Comparison of ENCODE assay signal across 8 cellular contexts in genomic region chr19:13172335-13173128, GRCh38. TPM values are rescaled to one million over a fixed set of nuclear protein-coding genes. Genes with fewer than 3 reads are reported as not detected.
DNase-seq lines count a peak whose midpoint lies in the region; ATAC-seq and TF ChIP-seq lines count a peak whose summit lies in the region.

No MANE protein-coding gene starts in this region.

- H3K4me2 ChIP-seq in mammary epithelial cell (ENCODE audit: insufficient read depth, low read depth, low read length), result no peak overlapping the region

- H2AFZ ChIP-seq in mammary epithelial cell (ENCODE audit: low read depth, low read length), result peak overlapping the region; percentile 71

- peak overlapping the region; percentile 84 to 90 (median 86) for H3K4me3 Mint-ChIP-seq in CD4-positive, CD25-positive, alpha-beta regulatory T cell
- H3K4me3 Mint-ChIP-seq in WTC11, result no peak overlapping the region

- peak overlapping the region; percentile 63 for H3K4me3 ChIP-seq in CD4-positive, CD25-positive, alpha-beta regulatory T cell (ENCODE audit: low read depth, low read length)
- H3K4me3 ChIP-seq in mammary epithelial cell (replicated peaks in 1 of 3; ENCODE audit: insufficient read depth in 1 of 3, low read depth in 2 of 3, low read length in 3 of 3), result no peak overlapping the region
- H3K4me3 ChIP-seq in right lobe of liver, result no peak overlapping the region

- no peaks in the 10 kb centered on the region for H3K27me3 ChIP-seq in CD4-positive, CD25-positive, alpha-beta regulatory T cell (ENCODE audit: control insufficient read depth, insufficient read depth, low read length)
- H3K27me3 ChIP-seq in mammary epithelial cell (ENCODE audit: insufficient read depth, low read length), result no peaks in the 10 kb centered on the region
- no peaks in the 10 kb centered on the region for H3K27me3 ChIP-seq in right lobe of liver

- H3K36me3 ChIP-seq in CD4-positive, CD25-positive, alpha-beta regulatory T cell (ENCODE audit: control insufficient read depth, insufficient read depth, low read length), result no peaks in the 10 kb centered on the region
- H3K36me3 ChIP-seq in mammary epithelial cell (ENCODE audit: insufficient read depth, low read length), result no peaks in the 10 kb centered on the region
- H3K36me3 ChIP-seq in right lobe of liver, result no peaks in the 10 kb centered on the region

- no peaks in the 10 kb centered on the region for H4K20me1 ChIP-seq in mammary epithelial cell (ENCODE audit: insufficient read depth, low read length)

- CTCF ChIA-PET in WTC11 (lab: Charles Lee) (interaction anchor here (1.0 to 1.8 kb wide), 2 partner anchors 23 to 72 kb away, joined by 3 to 15 read pairs; no protein-coding TSS in a partner anchor), mammary epithelial cell (lab: Charles Lee; ENCODE audit: low non-redundant PET) (no interaction called here)

- BruUV-seq in mammary epithelial cell (replicated peaks; lab: Mats Ljungman, UMichigan), result no TSS peak

- no peak overlapping the region for H3K9ac ChIP-seq in mammary epithelial cell (ENCODE audit: insufficient read depth, low read length)

- H3K27ac ChIP-seq in CD4-positive, CD25-positive, alpha-beta regulatory T cell (ENCODE audit: insufficient read depth, low read length, poor library complexity, severe bottlenecking), result peak overlapping the region; percentile 81
- peak overlapping the region; percentile 43 for H3K27ac ChIP-seq in mammary epithelial cell (ENCODE audit: insufficient read depth, low read depth, low read length)
- peak overlapping the region in 1 of 3 donors; percentile 48 for H3K27ac ChIP-seq in right lobe of liver

- no peaks in the 10 kb centered on the region for H3K27me3 Mint-ChIP-seq in CD4-positive, CD25-positive, alpha-beta regulatory T cell
- no peaks in the 10 kb centered on the region for H3K27me3 Mint-ChIP-seq in WTC11 (ENCODE audit: low read depth)

- H3K9me3 ChIP-seq in CD4-positive, CD25-positive, alpha-beta regulatory T cell (ENCODE audit: control insufficient read depth in 2 of 2, low read length in 2 of 2), result no peaks in the 10 kb centered on the region
- H3K9me3 ChIP-seq in mammary epithelial cell (replicated peaks; ENCODE audit: insufficient read depth, low read length), result no peaks in the 10 kb centered on the region
- no peaks in the 10 kb centered on the region for H3K9me3 ChIP-seq in right lobe of liver

- no peaks in the 10 kb centered on the region for H3K79me2 ChIP-seq in mammary epithelial cell (ENCODE audit: insufficient read depth, low read length)

- peak overlapping the region; percentile 97 to 100 (median 98) for H3K27ac Mint-ChIP-seq in CD4-positive, CD25-positive, alpha-beta regulatory T cell
- H3K27ac Mint-ChIP-seq in WTC11, result peak overlapping the region; percentile 65; the same call in 1 of the 2 replicates

- no peaks in the 10 kb centered on the region for H3K36me3 Mint-ChIP-seq in CD4-positive, CD25-positive, alpha-beta regulatory T cell
- peaks cover 4% of the 10 kb centered on the region for H3K36me3 Mint-ChIP-seq in WTC11

- intact Hi-C loops in mammary epithelial cell (cut with micrococcal nuclease) (no loop called here), right lobe of liver (cut with DNase I) (no loop called here)

- dilution Hi-C loops in mammary epithelial cell (cut with HindIII; ENCODE audit: low sequenced_read_pairs), result no loop called here

- 75% methylated on average over 14 of the region's 19 CpGs for WGBS in mammary epithelial cell (ENCODE audit: low coverage, missing lambda C conversion rate)
- WGBS in right lobe of liver (ENCODE audit: insufficient coverage, low coverage, low lambda C conversion rate, missing lambda C conversion rate), result 60% methylated on average over 7 of the region's 19 CpGs

- ATAC-seq in CD4-positive, CD25-positive, alpha-beta regulatory T cell (ENCODE audit: low read depth in 2 of 2), result peak; percentile 10 to 14
- ATAC-seq in WTC11 (no peak), right lobe of liver (peak in 2 of 4 donors; percentile 29 to 39), HG03442 (IDR thresholded peaks at IDR 0.05; ENCODE audit: unreplicated experiment) (no peak)

- peak; percentile 50 to 62 (median 58) for DNase-seq in CD4-positive, CD25-positive, alpha-beta regulatory T cell
- DNase-seq in Kasumi-1 (lab: John Stamatoyannopoulos, UW), result peak; percentile 22 to 33
- DNase-seq in WTC11 (ENCODE audit: low spot score), result no peak
- DNase-seq in mammary epithelial cell, result peak; percentile 72
- peak; percentile 68 to 86 (median 70) for DNase-seq in right lobe of liver
- DNase-seq in stimulated activated CD8-positive, alpha-beta memory T cell treated with anti-CD3 and anti-CD28 coated beads, Interleukin-12 subunit alpha, Interleukin-12 subunit beta, amount 100 ng/mL, for 1 hour (ENCODE audit: low read depth), result peak; percentile 74
- DNase-seq in occipital lobe (lab: John Stamatoyannopoulos, UW), result no peak

- H3K4me1 ChIP-seq in CD4-positive, CD25-positive, alpha-beta regulatory T cell (ENCODE audit: control insufficient read depth, insufficient read depth, low read length, poor library complexity, severe bottlenecking), result peaks cover 67% of the 10 kb centered on the region
- H3K4me1 ChIP-seq in mammary epithelial cell (ENCODE audit: insufficient read depth, low read length), result peaks cover 34% of the 10 kb centered on the region
- peaks cover 0 to 6% (median 2%) of the 10 kb centered on the region in 4 donors for H3K4me1 ChIP-seq in right lobe of liver

- in situ Hi-C loops in mammary epithelial cell (cut with MboI; ENCODE audit: low sequenced_read_pairs in 2 of 2), result no loop called here

- TF ChIP-seq CTCF in WTC11 (IDR thresholded peaks at IDR 0.05) (no peak), mammary epithelial cell (conservative IDR thresholded peaks at IDR 0.05 in 1 of 2, IDR thresholded peaks at IDR 0.05 in 1 of 2; ENCODE audit: extremely low read depth in 1 of 2, insufficient read depth in 1 of 2, low read depth in 1 of 2, low read length in 2 of 2) (no peak), right lobe of liver (IDR thresholded peaks at IDR 0.05) (no peak)

- POLR2A ChIA-PET in WTC11 (lab: Charles Lee), result no interaction called here

- no peaks in the 10 kb centered on the region for H3K9me3 Mint-ChIP-seq in CD4-positive, CD25-positive, alpha-beta regulatory T cell
- no peaks in the 10 kb centered on the region for H3K9me3 Mint-ChIP-seq in WTC11

- TF ChIP-seq POLR2A in right lobe of liver (IDR thresholded peaks at IDR 0.05), result no peak

- H3K4me1 Mint-ChIP-seq in CD4-positive, CD25-positive, alpha-beta regulatory T cell, result peaks cover 10 to 75% (median 35%) of the 10 kb centered on the region in 4 donors
- H3K4me1 Mint-ChIP-seq in WTC11, result peaks cover 37% of the 10 kb centered on the region

TF ChIP-seq in WTC11, 78 proteins besides CTCF, POLR2A, EP300 and RAD21 (continues in another document):
- TF ChIP-seq ATF3 (CRISPR knock-in tag; conservative IDR thresholded peaks at IDR 0.05), result no peak

RNA-seq across cellular contexts. Expression of gene IER2, which starts 22.3 kb away (rescaled TPM):
- 478 TPM for total RNA-seq in CD4-positive, CD25-positive, alpha-beta regulatory T cell
- 100 to 1,000 TPM; 144 to 234 (median 197) TPM for polyA plus RNA-seq in CD4-positive, CD25-positive, alpha-beta regulatory T cell
- 138 to 154 TPM (median 150 TPM) in 3 replicates for total RNA-seq in WTC11 (2021)
- 100 to 1,000 TPM in 1 of 2 donors, 10 to 100 TPM in 1; 16.2 to 108 TPM for total RNA-seq in mammary epithelial cell
- 42.1 TPM for polyA plus RNA-seq in mammary epithelial cell
- polyA minus RNA-seq in mammary epithelial cell, result 25.5 TPM
- 10 to 100 TPM; 19.1 to 86.6 (median 23.8) TPM for total RNA-seq in right lobe of liver
- 9.4 TPM for total RNA-seq in occipital lobe

RNA-seq across cellular contexts. Expression of gene STX10, which starts 22.4 kb away (rescaled TPM):
- total RNA-seq in CD4-positive, CD25-positive, alpha-beta regulatory T cell, result 56.5 TPM
- 10 to 100 TPM; 52.4 to 68.2 (median 58.9) TPM for polyA plus RNA-seq in CD4-positive, CD25-positive, alpha-beta regulatory T cell
- total RNA-seq in WTC11 (2021), result 53.7 to 56.9 TPM (median 54.6 TPM) in 3 replicates
- 10 to 100 TPM; 33.7 to 48.0 TPM for total RNA-seq in mammary epithelial cell
- polyA plus RNA-seq in mammary epithelial cell, result 67.4 TPM
- 102 TPM for polyA minus RNA-seq in mammary epithelial cell
- total RNA-seq in right lobe of liver, result 10 to 100 TPM; 18.2 to 41.5 (median 23.4) TPM
- 20.3 TPM for total RNA-seq in occipital lobe

RNA-seq across cellular contexts. Expression of gene NACC1, which starts 54.5 kb away (rescaled TPM):
- 25.4 TPM for total RNA-seq in CD4-positive, CD25-positive, alpha-beta regulatory T cell
- 1 to 10 TPM in 2 of 4 donors, under 1 TPM in 2; 0.71 to 2.5 (median 1.2) TPM for polyA plus RNA-seq in CD4-positive, CD25-positive, alpha-beta regulatory T cell
- 212 to 237 TPM (median 213 TPM) in 3 replicates for total RNA-seq in WTC11 (2021)
- 100 to 1,000 TPM in 1 of 2 donors, 10 to 100 TPM in 1; 76.2 to 106 TPM for total RNA-seq in mammary epithelial cell
- polyA plus RNA-seq in mammary epithelial cell, result 90.9 TPM
- 45.9 TPM for polyA minus RNA-seq in mammary epithelial cell
- 10 to 100 TPM; 19.2 to 30.3 (median 26.4) TPM for total RNA-seq in right lobe of liver
- total RNA-seq in occipital lobe, result 13.1 TPM

RNA-seq across cellular contexts. Expression of gene TRMT1, which starts 56.0 kb away (rescaled TPM):
- total RNA-seq in CD4-positive, CD25-positive, alpha-beta regulatory T cell, result 57.6 TPM
- 10 to 100 TPM; 16.0 to 22.3 (median 19.9) TPM for polyA plus RNA-seq in CD4-positive, CD25-positive, alpha-beta regulatory T cell
- total RNA-seq in WTC11 (2021) (84.0 to 106 TPM (median 86.0 TPM) in 3 replicates), mammary epithelial cell (10 to 100 TPM; 28.7 to 56.2 TPM), right lobe of liver (10 to 100 TPM; 15.0 to 20.5 (median 17.2) TPM), occipital lobe (27.1 TPM)
- polyA plus RNA-seq in mammary epithelial cell, result 39.3 TPM
- 66.7 TPM for polyA minus RNA-seq in mammary epithelial cell

Comparison
In these comparisons a context has a peak if more than half of its experiments do, and no peak if none do; other contexts are left out.
1. ATAC-seq: peak in CD4-positive, CD25-positive, alpha-beta regulatory T cell (2 of 2); none in WTC11 (single experiment) and HG03442 (single experiment).
2. DNase-seq: peak in CD4-positive, CD25-positive, alpha-beta regulatory T cell (3 of 3), Kasumi-1 (2 of 2), mammary epithelial cell (single experiment), right lobe of liver (3 of 3) and stimulated activated CD8-positive, alpha-beta memory T cell treated with anti-CD3 and anti-CD28 coated beads, Interleukin-12 subunit alpha, Interleukin-12 subunit beta, amount 100 ng/mL, for 1 hour (single experiment); none in WTC11 (single experiment) and occipital lobe (single experiment).